ENCODE assay signal across 25 cellular contexts in genomic region chr6:127811939-127812338, GRCh38.
DNase-seq lines count a peak whose midpoint lies in the region; ATAC-seq, FAIRE-seq and TF ChIP-seq lines count a peak whose summit lies in the region.
"Had no signal": no experiment of that assay in that cellular context is flagged by ENCODE, and none has a peak within 500 bp of the region (broad histone marks: within the 10 kb centered on the region; RNA-seq: fewer than 3 reads in every experiment).

No MANE protein-coding gene starts in this region.

- peak overlapping the region; percentile 71 for H3K27ac Mint-ChIP-seq in activated CD4-positive, alpha-beta T cell treated with anti-CD3 and anti-CD28 coated beads for 36 hours
- H3K27ac Mint-ChIP-seq: IgD-negative memory B cell, naive B cell had no signal

- peaks cover 40% of the 10 kb centered on the region for H3K36me3 Mint-ChIP-seq in activated CD4-positive, alpha-beta T cell treated with anti-CD3 and anti-CD28 coated beads for 36 hours (ENCODE audit: low read depth)
- H3K36me3 Mint-ChIP-seq: IgD-negative memory B cell, naive B cell had no signal

- no peaks in the 10 kb centered on the region for H3K9me3 Mint-ChIP-seq in activated CD4-positive, alpha-beta T cell treated with anti-CD3 and anti-CD28 coated beads for 36 hours (ENCODE audit: low read depth)

- DNase-seq in activated CD4-positive, alpha-beta T cell treated with anti-CD3 and anti-CD28 coated beads for 36 hours = peak; percentile 38
- DNase-seq in activated CD4-positive, alpha-beta T cell treated with anti-CD3 and anti-CD28 coated beads, Interleukin-2, amount 50 U/mL, for 48 hours = no peak
- DNase-seq in D721Med (ENCODE audit: insufficient read length, low spot score) = no peak
- DNase-seq in NCI-H524 treated with DMSO at 0.1 percent for 48 hours (lab: John Stamatoyannopoulos, UW) = peak; percentile 90
- DNase-seq in medulla oblongata (ENCODE audit: extremely low spot score) = peak; percentile 6
- no peak for DNase-seq in AG20443 (ENCODE audit: low spot score)
- DNase-seq in islet precursor cell = no peak
- DNase-seq: activated CD8-positive, alpha-beta memory T cell treated with anti-CD3 and anti-CD28 coated beads for 24 hours; activated effector memory CD4-positive, alpha-beta T cell treated with Interleukin-2 at 50 U/mL for 16 hours; cerebellar nuclear complex; effector memory CD4-positive, alpha-beta T cell; heart left ventricle; mammary epithelial cell; MM.1S; naive B cell; NCI-H226; ovary; stimulated activated CD4-positive, alpha-beta T cell treated with anti-CD3 and anti-CD28 coated beads, Interleukin-1b, Interleukin-23, amount 100 ng/mL, for 48 hours; substantia nigra had no signal

- no peaks in the 10 kb centered on the region for H3K27me3 Mint-ChIP-seq in activated CD4-positive, alpha-beta T cell treated with anti-CD3 and anti-CD28 coated beads for 36 hours
- H3K27me3 Mint-ChIP-seq: IgD-negative memory B cell had no signal

- peak overlapping the region; percentile 36 for H3K4me3 Mint-ChIP-seq in activated CD4-positive, alpha-beta T cell treated with anti-CD3 and anti-CD28 coated beads for 36 hours
- H3K4me3 Mint-ChIP-seq: IgD-negative memory B cell, naive B cell had no signal

- intact Hi-C loops in activated CD4-positive, alpha-beta T cell treated with anti-CD3 and anti-CD28 coated beads for 36 hours (cut with DNase I, micrococcal nuclease) = loop anchor here in 1 of 2 experiments (2.0 kb wide), 2 partner anchors 63 to 85 kb away; no protein-coding TSS in a partner anchor

- FAIRE-seq in D721Med (lab: Jason Lieb, UNC) = peak; percentile 48
- FAIRE-seq: G401.6, islet of Langerhans had no signal

- ATAC-seq in activated CD4-positive, alpha-beta T cell treated with anti-CD3 and anti-CD28 coated beads for 36 hours = no peak
- no peak for ATAC-seq in GM18873 (IDR thresholded peaks at IDR 0.05; ENCODE audit: low FRiP score, unreplicated experiment)
- ATAC-seq: HCT116, heart left ventricle, Right ventricle myocardium inferior had no signal

- peaks cover 89% of the 10 kb centered on the region for H3K4me1 Mint-ChIP-seq in activated CD4-positive, alpha-beta T cell treated with anti-CD3 and anti-CD28 coated beads for 36 hours
- H3K4me1 Mint-ChIP-seq: IgD-negative memory B cell, naive B cell had no signal

- POLR2A ChIA-PET in activated CD4-positive, alpha-beta T cell treated with anti-CD3 and anti-CD28 coated beads for 36 hours (lab: Charles Lee) = no interaction called here

- no peak for TF ChIP-seq CTCF in D721Med (IDR thresholded peaks at IDR 0.05; ENCODE audit: insufficient read depth, missing control alignments)

- CTCF ChIA-PET in activated CD4-positive, alpha-beta T cell treated with anti-CD3 and anti-CD28 coated beads for 36 hours (lab: Charles Lee) = interaction anchor here (0.7 to 2.2 kb wide), 7 partner anchors 8 to 160 kb away, joined by 3 to 7 read pairs (median 5); no protein-coding TSS in a partner anchor

Comparison
In these comparisons a context has a peak if more than half of its experiments do, and no peak if none do; other contexts are left out.
1. DNase-seq: peak in activated CD4-positive, alpha-beta T cell treated with anti-CD3 and anti-CD28 coated beads for 36 hours (single experiment), NCI-H524 treated with DMSO at 0.1 percent for 48 hours (single experiment) and medulla oblongata (single experiment); none in activated CD4-positive, alpha-beta T cell treated with anti-CD3 and anti-CD28 coated beads, Interleukin-2, amount 50 U/mL, for 48 hours (0 of 2), D721Med (single experiment), AG20443 (single experiment) and islet precursor cell (single experiment).